Comparison of ENCODE assay signal across 1 cellular context in the genomic region with DNA sequence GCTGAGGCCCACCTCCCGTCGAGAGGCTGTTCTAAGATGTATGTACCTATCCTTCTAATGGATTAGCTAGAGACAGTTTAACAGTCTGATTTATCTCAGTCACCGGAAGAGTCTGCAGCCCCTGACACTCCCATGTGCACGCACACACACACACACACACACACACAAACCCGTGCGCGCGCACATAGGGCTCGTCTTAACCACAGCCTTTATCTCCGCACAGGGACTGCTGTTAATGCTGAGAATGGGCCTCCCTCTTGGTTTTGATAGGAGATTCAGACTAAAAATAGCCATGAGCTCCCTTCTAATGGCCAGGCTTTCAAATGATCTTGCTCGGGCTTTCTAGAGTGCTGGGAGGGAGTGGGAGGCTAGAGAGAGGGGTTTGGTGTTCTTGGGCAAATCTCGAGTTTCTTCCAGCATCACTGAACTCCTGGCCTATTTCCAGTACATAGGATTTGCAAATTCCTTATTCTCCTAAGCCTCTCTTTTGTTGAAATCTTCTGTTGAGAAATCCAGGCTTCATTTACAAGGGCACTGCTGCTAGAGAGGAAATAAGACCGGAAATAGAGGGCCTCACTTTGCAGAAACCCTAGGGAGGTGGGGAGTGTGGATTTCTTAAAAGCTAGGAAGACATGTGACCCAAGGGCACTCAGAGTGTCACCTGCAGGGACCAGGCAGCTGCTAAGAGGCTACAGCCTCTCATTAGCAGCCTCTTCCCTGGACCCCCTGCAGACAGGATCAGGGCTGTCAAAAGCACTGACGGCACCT.
TF ChIP-seq lines count a peak whose summit lies in the region.

No MANE protein-coding gene starts in this region.

TF ChIP-seq in K562, 482 proteins besides CTCF, POLR2A, EP300 and RAD21 (continued from another document and continues in another):
- TF ChIP-seq, protein P1, sequence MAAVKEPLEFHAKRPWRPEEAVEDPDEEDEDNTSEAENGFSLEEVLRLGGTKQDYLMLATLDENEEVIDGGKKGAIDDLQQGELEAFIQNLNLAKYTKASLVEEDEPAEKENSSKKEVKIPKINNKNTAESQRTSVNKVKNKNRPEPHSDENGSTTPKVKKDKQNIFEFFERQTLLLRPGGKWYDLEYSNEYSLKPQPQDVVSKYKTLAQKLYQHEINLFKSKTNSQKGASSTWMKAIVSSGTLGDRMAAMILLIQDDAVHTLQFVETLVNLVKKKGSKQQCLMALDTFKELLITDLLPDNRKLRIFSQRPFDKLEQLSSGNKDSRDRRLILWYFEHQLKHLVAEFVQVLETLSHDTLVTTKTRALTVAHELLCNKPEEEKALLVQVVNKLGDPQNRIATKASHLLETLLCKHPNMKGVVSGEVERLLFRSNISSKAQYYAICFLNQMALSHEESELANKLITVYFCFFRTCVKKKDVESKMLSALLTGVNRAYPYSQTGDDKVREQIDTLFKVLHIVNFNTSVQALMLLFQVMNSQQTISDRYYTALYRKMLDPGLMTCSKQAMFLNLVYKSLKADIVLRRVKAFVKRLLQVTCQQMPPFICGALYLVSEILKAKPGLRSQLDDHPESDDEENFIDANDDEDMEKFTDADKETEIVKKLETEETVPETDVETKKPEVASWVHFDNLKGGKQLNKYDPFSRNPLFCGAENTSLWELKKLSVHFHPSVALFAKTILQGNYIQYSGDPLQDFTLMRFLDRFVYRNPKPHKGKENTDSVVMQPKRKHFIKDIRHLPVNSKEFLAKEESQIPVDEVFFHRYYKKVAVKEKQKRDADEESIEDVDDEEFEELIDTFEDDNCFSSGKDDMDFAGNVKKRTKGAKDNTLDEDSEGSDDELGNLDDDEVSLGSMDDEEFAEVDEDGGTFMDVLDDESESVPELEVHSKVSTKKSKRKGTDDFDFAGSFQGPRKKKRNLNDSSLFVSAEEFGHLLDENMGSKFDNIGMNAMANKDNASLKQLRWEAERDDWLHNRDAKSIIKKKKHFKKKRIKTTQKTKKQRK (IDR thresholded peaks at IDR 0.05; ENCODE audit: borderline replicate concordance, low read depth, low read length), result no peak
- TF ChIP-seq NR2C1 (IDR thresholded peaks at IDR 0.05) (no peak), NR2C1 (tag; IDR thresholded peaks at IDR 0.05) (no peak; the same call in 1 of the 2 replicates), POLR2AphosphoS2 (IDR thresholded peaks at IDR 0.05; ENCODE audit: low read length) (no peak), CREB1 (IDR thresholded peaks at IDR 0.05) (peak; percentile 64), CREB1 (CRISPR knock-in tag; IDR thresholded peaks at IDR 0.05) (no peak), GABPA (tag; conservative IDR thresholded peaks at IDR 0.05; ENCODE audit: low read depth) (peak; percentile 85), ZNF3 (CRISPR knock-in tag; IDR thresholded peaks at IDR 0.05) (peak; percentile 86), NUFIP1 (IDR thresholded peaks at IDR 0.05; ENCODE audit: partially characterized antibody) (no peak), SMARCA4 (IDR thresholded peaks at IDR 0.05) (peak; percentile 93), HDAC3 (IDR thresholded peaks at IDR 0.05; ENCODE audit: borderline replicate concordance, partially characterized antibody) (peak; percentile 94), CHD1 (IDR thresholded peaks at IDR 0.05; ENCODE audit: low read length) (no peak), ZBED1 (IDR thresholded peaks at IDR 0.05) (0 out of 2 replicates have a peak, but pooled peaks have one; percentile 32), HIVEP1 (CRISPR knock-in tag; IDR thresholded peaks at IDR 0.05) (no peak), BRF1 (IDR thresholded peaks at IDR 0.05; ENCODE audit: borderline replicate concordance, extremely low read depth, insufficient read length) (no peak), PHF20 (IDR thresholded peaks at IDR 0.05; ENCODE audit: partially characterized antibody) (no peak), ZNF699 (CRISPR knock-in tag; IDR thresholded peaks at IDR 0.05; ENCODE audit: insufficient replicate concordance) (no peak), ZBTB1 (CRISPR knock-in tag; IDR thresholded peaks at IDR 0.05; ENCODE audit: borderline replicate concordance, low read depth) (no peak), POLR3G (IDR thresholded peaks at IDR 0.05; ENCODE audit: extremely low read depth, insufficient read length, insufficient replicate concordance) (no peak), SIN3B (IDR thresholded peaks at IDR 0.05; ENCODE audit: low read depth) (no peak), NBN (IDR thresholded peaks at IDR 0.05; ENCODE audit: low read depth) (peak; percentile 98), HEY1 (CRISPR knock-in tag; IDR thresholded peaks at IDR 0.05; ENCODE audit: borderline replicate concordance) (no peak), ZNF436 (CRISPR knock-in tag; IDR thresholded peaks at IDR 0.05) (no peak), TEAD2 (tag; IDR thresholded peaks at IDR 0.05) (no peak), TAF15 (IDR thresholded peaks at IDR 0.05; ENCODE audit: low read depth, low read length) (no peak), STAT5A (IDR thresholded peaks at IDR 0.05; ENCODE audit: borderline replicate concordance, low read length) (peak; percentile 85), SMARCA5 (IDR thresholded peaks at IDR 0.05) (no peak), ZNF217 (CRISPR knock-in tag; IDR thresholded peaks at IDR 0.05) (no peak), ZNF239 (CRISPR knock-in tag; IDR thresholded peaks at IDR 0.05) (no peak), CBX8 (IDR thresholded peaks at IDR 0.05; ENCODE audit: borderline replicate concordance, extremely low read depth, low read depth, low read length, poor library complexity, severe bottlenecking) (no peak), POU5F1 (IDR thresholded peaks at IDR 0.05; ENCODE audit: borderline replicate concordance, low read depth, low read length, partially characterized antibody) (no peak), PCBP1 (IDR thresholded peaks at IDR 0.05; ENCODE audit: low read depth, low read length, poor library complexity, severe bottlenecking) (no peak), MTA3 (IDR thresholded peaks at IDR 0.05; ENCODE audit: borderline replicate concordance) (peak; percentile 77; the same call in 1 of the 2 replicates), ETV6 (IDR thresholded peaks at IDR 0.05; ENCODE audit: borderline replicate concordance in 1 of 2, low read depth in 2 of 2, low read length in 1 of 2) (no peak), ETV6 (CRISPR knock-in tag; IDR thresholded peaks at IDR 0.05; ENCODE audit: borderline replicate concordance) (no peak), RFX1 (IDR thresholded peaks at IDR 0.05) (no peak)
- TF ChIP-seq, protein P2, sequence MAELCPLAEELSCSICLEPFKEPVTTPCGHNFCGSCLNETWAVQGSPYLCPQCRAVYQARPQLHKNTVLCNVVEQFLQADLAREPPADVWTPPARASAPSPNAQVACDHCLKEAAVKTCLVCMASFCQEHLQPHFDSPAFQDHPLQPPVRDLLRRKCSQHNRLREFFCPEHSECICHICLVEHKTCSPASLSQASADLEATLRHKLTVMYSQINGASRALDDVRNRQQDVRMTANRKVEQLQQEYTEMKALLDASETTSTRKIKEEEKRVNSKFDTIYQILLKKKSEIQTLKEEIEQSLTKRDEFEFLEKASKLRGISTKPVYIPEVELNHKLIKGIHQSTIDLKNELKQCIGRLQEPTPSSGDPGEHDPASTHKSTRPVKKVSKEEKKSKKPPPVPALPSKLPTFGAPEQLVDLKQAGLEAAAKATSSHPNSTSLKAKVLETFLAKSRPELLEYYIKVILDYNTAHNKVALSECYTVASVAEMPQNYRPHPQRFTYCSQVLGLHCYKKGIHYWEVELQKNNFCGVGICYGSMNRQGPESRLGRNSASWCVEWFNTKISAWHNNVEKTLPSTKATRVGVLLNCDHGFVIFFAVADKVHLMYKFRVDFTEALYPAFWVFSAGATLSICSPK (IDR thresholded peaks at IDR 0.05; ENCODE audit: borderline replicate concordance), result no peak
- TF ChIP-seq, protein P3, sequence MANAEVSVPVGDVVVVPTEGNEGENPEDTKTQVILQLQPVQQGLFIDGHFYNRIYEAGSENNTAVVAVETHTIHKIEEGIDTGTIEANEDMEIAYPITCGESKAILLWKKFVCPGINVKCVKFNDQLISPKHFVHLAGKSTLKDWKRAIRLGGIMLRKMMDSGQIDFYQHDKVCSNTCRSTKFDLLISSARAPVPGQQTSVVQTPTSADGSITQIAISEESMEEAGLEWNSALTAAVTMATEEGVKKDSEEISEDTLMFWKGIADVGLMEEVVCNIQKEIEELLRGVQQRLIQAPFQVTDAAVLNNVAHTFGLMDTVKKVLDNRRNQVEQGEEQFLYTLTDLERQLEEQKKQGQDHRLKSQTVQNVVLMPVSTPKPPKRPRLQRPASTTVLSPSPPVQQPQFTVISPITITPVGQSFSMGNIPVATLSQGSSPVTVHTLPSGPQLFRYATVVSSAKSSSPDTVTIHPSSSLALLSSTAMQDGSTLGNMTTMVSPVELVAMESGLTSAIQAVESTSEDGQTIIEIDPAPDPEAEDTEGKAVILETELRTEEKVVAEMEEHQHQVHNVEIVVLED (CRISPR knock-in tag; IDR thresholded peaks at IDR 0.05), result no peak
- TF ChIP-seq, protein P4, sequence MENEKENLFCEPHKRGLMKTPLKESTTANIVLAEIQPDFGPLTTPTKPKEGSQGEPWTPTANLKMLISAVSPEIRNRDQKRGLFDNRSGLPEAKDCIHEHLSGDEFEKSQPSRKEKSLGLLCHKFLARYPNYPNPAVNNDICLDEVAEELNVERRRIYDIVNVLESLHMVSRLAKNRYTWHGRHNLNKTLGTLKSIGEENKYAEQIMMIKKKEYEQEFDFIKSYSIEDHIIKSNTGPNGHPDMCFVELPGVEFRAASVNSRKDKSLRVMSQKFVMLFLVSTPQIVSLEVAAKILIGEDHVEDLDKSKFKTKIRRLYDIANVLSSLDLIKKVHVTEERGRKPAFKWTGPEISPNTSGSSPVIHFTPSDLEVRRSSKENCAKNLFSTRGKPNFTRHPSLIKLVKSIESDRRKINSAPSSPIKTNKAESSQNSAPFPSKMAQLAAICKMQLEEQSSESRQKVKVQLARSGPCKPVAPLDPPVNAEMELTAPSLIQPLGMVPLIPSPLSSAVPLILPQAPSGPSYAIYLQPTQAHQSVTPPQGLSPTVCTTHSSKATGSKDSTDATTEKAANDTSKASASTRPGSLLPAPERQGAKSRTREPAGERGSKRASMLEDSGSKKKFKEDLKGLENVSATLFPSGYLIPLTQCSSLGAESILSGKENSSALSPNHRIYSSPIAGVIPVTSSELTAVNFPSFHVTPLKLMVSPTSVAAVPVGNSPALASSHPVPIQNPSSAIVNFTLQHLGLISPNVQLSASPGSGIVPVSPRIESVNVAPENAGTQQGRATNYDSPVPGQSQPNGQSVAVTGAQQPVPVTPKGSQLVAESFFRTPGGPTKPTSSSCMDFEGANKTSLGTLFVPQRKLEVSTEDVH (IDR thresholded peaks at IDR 0.05; ENCODE audit: low read depth, partially characterized antibody), result peak; percentile 54
- TF ChIP-seq, protein P5, sequence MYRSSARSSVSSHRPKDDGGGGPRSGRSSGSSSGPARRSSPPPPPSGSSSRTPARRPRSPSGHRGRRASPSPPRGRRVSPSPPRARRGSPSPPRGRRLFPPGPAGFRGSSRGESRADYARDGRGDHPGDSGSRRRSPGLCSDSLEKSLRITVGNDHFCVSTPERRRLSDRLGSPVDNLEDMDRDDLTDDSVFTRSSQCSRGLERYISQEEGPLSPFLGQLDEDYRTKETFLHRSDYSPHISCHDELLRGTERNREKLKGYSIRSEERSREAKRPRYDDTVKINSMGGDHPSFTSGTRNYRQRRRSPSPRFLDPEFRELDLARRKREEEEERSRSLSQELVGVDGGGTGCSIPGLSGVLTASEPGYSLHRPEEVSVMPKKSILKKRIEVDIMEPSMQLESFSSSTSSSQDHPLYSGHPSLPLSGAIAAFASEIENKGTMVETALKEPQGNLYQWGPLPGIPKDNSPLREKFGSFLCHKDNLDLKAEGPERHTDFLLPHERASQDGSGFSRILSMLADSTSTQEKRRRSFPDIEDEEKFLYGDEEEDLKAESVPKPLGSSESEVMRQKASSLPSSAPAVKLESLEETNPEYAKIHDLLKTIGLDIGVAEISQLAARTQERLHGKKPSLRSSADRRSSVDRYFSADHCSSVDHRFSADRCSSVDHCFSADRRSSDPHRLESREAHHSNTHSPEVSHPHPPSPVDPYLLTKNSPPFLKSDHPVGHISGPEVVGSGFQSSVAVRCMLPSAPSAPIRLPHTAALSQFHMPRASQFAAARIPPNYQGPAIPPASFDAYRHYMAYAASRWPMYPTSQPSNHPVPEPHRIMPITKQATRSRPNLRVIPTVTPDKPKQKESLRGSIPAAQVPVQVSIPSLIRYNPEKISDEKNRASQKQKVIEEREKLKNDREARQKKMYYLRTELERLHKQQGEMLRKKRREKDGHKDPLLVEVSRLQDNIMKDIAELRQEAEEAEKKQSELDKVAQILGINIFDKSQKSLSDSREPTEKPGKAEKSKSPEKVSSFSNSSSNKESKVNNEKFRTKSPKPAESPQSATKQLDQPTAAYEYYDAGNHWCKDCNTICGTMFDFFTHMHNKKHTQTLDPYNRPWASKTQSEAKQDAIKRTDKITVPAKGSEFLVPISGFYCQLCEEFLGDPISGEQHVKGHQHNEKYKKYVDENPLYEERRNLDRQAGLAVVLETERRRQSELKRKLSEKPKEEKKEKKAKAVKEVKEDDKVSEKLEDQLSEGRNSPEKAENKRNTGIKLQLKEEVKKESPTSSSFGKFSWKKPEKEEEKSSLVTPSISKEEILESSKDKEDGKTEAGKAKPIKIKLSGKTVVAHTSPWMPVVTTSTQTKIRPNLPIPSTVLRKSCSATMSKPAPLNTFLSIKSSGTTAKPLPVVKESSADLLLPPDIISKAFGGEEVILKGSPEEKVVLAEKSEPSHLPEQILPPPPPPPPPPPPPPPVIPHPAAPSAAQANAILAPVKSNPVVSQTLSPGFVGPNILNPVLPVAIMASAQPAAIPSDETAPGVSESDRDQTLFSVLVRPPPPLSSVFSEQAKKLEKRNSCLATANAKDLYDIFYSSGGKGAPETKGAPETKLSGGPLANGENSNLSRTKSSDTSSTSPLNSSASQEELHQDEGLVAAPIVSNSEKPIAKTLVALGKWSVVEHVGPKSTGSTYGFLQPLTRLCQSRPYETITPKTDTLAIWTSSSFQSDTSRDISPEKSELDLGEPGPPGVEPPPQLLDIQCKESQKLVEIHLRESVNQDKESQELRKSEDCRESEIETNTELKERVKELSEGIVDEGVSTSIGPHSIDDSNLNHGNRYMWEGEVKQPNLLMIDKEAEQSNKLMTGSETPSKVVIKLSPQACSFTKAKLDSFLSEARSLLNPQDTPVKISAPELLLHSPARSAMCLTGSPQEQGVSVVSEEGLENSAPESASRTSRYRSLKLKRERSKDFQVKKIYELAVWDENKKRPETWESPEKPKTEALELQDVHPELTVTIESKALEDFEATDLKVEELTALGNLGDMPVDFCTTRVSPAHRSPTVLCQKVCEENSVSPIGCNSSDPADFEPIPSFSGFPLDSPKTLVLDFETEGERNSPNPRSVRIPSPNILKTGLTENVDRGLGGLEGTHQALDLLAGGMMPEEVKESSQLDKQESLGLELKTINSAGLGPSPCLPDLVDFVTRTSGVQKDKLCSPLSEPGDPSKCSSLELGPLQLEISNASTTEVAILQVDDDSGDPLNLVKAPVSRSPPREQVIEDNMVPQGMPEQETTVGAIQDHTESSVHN (IDR thresholded peaks at IDR 0.05; ENCODE audit: borderline replicate concordance in 1 of 2, low read depth in 1 of 2), result peak in 1 of 2 experiments; percentile 46; a peak in 1 of 4 replicates
